Comparison of ENCODE assay signal across 19 cellular contexts in genomic region chr7:151385626-151386300, GRCh38. TPM values are rescaled to one million over a fixed set of nuclear protein-coding genes. Genes with fewer than 3 reads are reported as not detected.
"Had no signal": no experiment of that assay in that cellular context is flagged by ENCODE, and none has a peak within 500 bp of the region (broad histone marks: within the 10 kb centered on the region; RNA-seq: fewer than 3 reads in every experiment).

No MANE protein-coding gene starts in this region.

- FAIRE-seq: endothelial cell of umbilical vein had no signal

- ATAC-seq: activated CD8-positive, alpha-beta memory T cell treated with anti-CD3 and anti-CD28 coated beads, Interleukin-2, amount 10 ng/mL, durations not matched to agents 7 days and 5 days; heart right ventricle; T-cell had no signal

- H3K27ac ChIP-seq: esophagus muscularis mucosa, heart right ventricle, prostate gland had no signal

- H3K36me3 Mint-ChIP-seq: activated CD8-positive, alpha-beta memory T cell treated with anti-CD3 and anti-CD28 coated beads, Interleukin-2, amount 10 ng/mL, durations not matched to agents 7 days and 5 days; activated naive CD8-positive, alpha-beta T cell treated with anti-CD3 and anti-CD28 coated beads, Interleukin-2, amount 10 ng/mL, durations not matched to agents 7 days and 5 days; immature natural killer cell; T-cell had no signal

- DNase-seq: activated CD4-positive, alpha-beta memory T cell treated with anti-CD3 and anti-CD28 coated beads, Interleukin-2, amount 10 ng/mL, durations not matched to agents 7 days and 5 days; activated CD4-positive, alpha-beta T cell treated with anti-CD3 and anti-CD28 coated beads for 48 hours; activated CD4-positive, CD25-positive, alpha-beta regulatory T cell; activated CD8-positive, alpha-beta memory T cell treated with anti-CD3 and anti-CD28 coated beads, Interleukin-2, amount 10 ng/mL, durations not matched to agents 7 days and 5 days; activated naive CD4-positive, alpha-beta T cell; activated naive CD8-positive, alpha-beta T cell treated with anti-CD3 and anti-CD28 coated beads, Interleukin-2, amount 10 ng/mL, durations not matched to agents 7 days and 5 days; effector CD8-positive, alpha-beta T cell; heart right ventricle; immature natural killer cell; T-cell had no signal

- H3K9me3 ChIP-seq: esophagus muscularis mucosa, heart right ventricle, prostate gland had no signal

- H3K9me3 Mint-ChIP-seq: activated CD4-positive, alpha-beta memory T cell treated with anti-CD3 and anti-CD28 coated beads, Interleukin-2, amount 10 ng/mL, durations not matched to agents 7 days and 5 days; activated naive CD8-positive, alpha-beta T cell treated with anti-CD3 and anti-CD28 coated beads, Interleukin-2, amount 10 ng/mL, durations not matched to agents 7 days and 5 days; dendritic cell treated with granulocyte-macrophage colony-stimulating factor and Interleukin-4, amounts not matched to agents 40 ng/mL and 50 ng/mL, for 4 days; immature natural killer cell; nephron; stimulated activated naive CD8-positive, alpha-beta T cell treated with anti-CD3 and anti-CD28 coated beads, Interleukin-15, Interleukin-2, amounts not matched to agents 100 ng/mL and 50 ng/mL, for 24 hours; T-cell; type B pancreatic cell had no signal

- H3K4me3 Mint-ChIP-seq: activated CD4-positive, alpha-beta memory T cell treated with anti-CD3 and anti-CD28 coated beads, Interleukin-2, amount 10 ng/mL, durations not matched to agents 7 days and 5 days; activated CD8-positive, alpha-beta memory T cell treated with anti-CD3 and anti-CD28 coated beads, Interleukin-2, amount 10 ng/mL, durations not matched to agents 7 days and 5 days; activated naive CD8-positive, alpha-beta T cell treated with anti-CD3 and anti-CD28 coated beads, Interleukin-2, amount 10 ng/mL, durations not matched to agents 7 days and 5 days; dendritic cell treated with granulocyte-macrophage colony-stimulating factor and Interleukin-4, amounts not matched to agents 40 ng/mL and 50 ng/mL, for 4 days; immature natural killer cell; nephron; stimulated activated naive CD8-positive, alpha-beta T cell treated with anti-CD3 and anti-CD28 coated beads, Interleukin-15, Interleukin-2, amounts not matched to agents 100 ng/mL and 50 ng/mL, for 24 hours; T-cell; type B pancreatic cell had no signal

- H3K4me1 Mint-ChIP-seq: nephron had no signal

- H3K4me3 ChIP-seq: esophagus muscularis mucosa, heart right ventricle, prostate gland had no signal

- H3K36me3 ChIP-seq: esophagus muscularis mucosa, heart right ventricle, prostate gland had no signal

- H3K27ac Mint-ChIP-seq: activated CD4-positive, alpha-beta memory T cell treated with anti-CD3 and anti-CD28 coated beads, Interleukin-2, amount 10 ng/mL, durations not matched to agents 7 days and 5 days; activated CD8-positive, alpha-beta memory T cell treated with anti-CD3 and anti-CD28 coated beads, Interleukin-2, amount 10 ng/mL, durations not matched to agents 7 days and 5 days; activated naive CD8-positive, alpha-beta T cell treated with anti-CD3 and anti-CD28 coated beads, Interleukin-2, amount 10 ng/mL, durations not matched to agents 7 days and 5 days; dendritic cell treated with granulocyte-macrophage colony-stimulating factor and Interleukin-4, amounts not matched to agents 40 ng/mL and 50 ng/mL, for 4 days; immature natural killer cell; stimulated activated naive CD8-positive, alpha-beta T cell treated with anti-CD3 and anti-CD28 coated beads, Interleukin-15, Interleukin-2, amounts not matched to agents 100 ng/mL and 50 ng/mL, for 24 hours; T-cell; type B pancreatic cell had no signal

RNA-seq across cellular contexts. Expression of gene WDR86, which starts 24.1 kb away (rescaled TPM):
- total RNA-seq: endothelial cell of umbilical vein had no signal
- polyA plus RNA-seq: endothelial cell of umbilical vein had no signal

RNA-seq across cellular contexts. Expression of gene CRYGN, which starts 54.2 kb away (rescaled TPM):
- total RNA-seq: activated CD8-positive, alpha-beta memory T cell treated with anti-CD3 and anti-CD28 coated beads, Interleukin-2, amount 10 ng/mL, durations not matched to agents 7 days and 5 days; endothelial cell of umbilical vein; lower leg skin; prostate gland; skeletal muscle tissue had no signal
- polyA plus RNA-seq: endothelial cell of umbilical vein, immature natural killer cell had no signal
